In genomic region chr15:69743091-69743490, GRCh38 we compare ENCODE assay signal across 20 cellular contexts.
DNase-seq lines count a peak whose midpoint lies in the region; ATAC-seq and TF ChIP-seq lines count a peak whose summit lies in the region.
"Had no signal": no experiment of that assay in that cellular context is flagged by ENCODE, and none has a peak within 500 bp of the region (broad histone marks: within the 10 kb centered on the region; RNA-seq: fewer than 3 reads in every experiment).

No MANE protein-coding gene starts in this region.

- intact Hi-C loops in activated CD4-positive, alpha-beta T cell treated with anti-CD3 and anti-CD28 coated beads for 36 hours (cut with DNase I, micrococcal nuclease): no loop called here
- intact Hi-C loops in sigmoid colon (cut with DNase I): loop anchor here (5.0 kb wide), 1 partner anchor 354 kb away; the partner anchor contains the start of gene TLE3

- CTCF ChIA-PET in activated CD4-positive, alpha-beta T cell treated with anti-CD3 and anti-CD28 coated beads for 36 hours (lab: Charles Lee): interaction anchor here (0.5 to 3.2 kb wide), 8 partner anchors 14 to 980 kb away, joined by 3 to 11 read pairs (median 4); no protein-coding TSS in a partner anchor
- CTCF ChIA-PET in activated CD4-positive, alpha-beta T cell treated with anti-CD3 and anti-CD28 coated beads, Interleukin-2, amount 10 ng/mL, durations not matched to agents 7 days and 5 days (lab: Charles Lee): interaction anchor here (0.8 to 3.1 kb wide), 9 partner anchors 10 to 281 kb away, joined by 3 to 14 read pairs (median 4); no protein-coding TSS in a partner anchor

- H3K4me1 Mint-ChIP-seq in activated CD4-positive, alpha-beta T cell treated with anti-CD3 and anti-CD28 coated beads for 36 hours: peaks cover 24% of the 10 kb centered on the region
- peaks cover 34% of the 10 kb centered on the region for H3K4me1 Mint-ChIP-seq in activated CD4-positive, alpha-beta T cell treated with anti-CD3 and anti-CD28 coated beads, Interleukin-2, amount 10 ng/mL, durations not matched to agents 7 days and 5 days

- H3K4me3 Mint-ChIP-seq in activated CD4-positive, alpha-beta T cell treated with anti-CD3 and anti-CD28 coated beads for 36 hours: no peak overlapping the region
- no peak overlapping the region for H3K4me3 Mint-ChIP-seq in activated CD4-positive, alpha-beta T cell treated with anti-CD3 and anti-CD28 coated beads, Interleukin-2, amount 10 ng/mL, durations not matched to agents 7 days and 5 days
- H3K4me3 Mint-ChIP-seq: CD4-positive, alpha-beta memory T cell had no signal

- peaks cover 12% of the 10 kb centered on the region for H3K27me3 Mint-ChIP-seq in activated CD4-positive, alpha-beta T cell treated with anti-CD3 and anti-CD28 coated beads for 36 hours
- peaks cover 9% of the 10 kb centered on the region for H3K27me3 Mint-ChIP-seq in activated CD4-positive, alpha-beta T cell treated with anti-CD3 and anti-CD28 coated beads, Interleukin-2, amount 10 ng/mL, durations not matched to agents 7 days and 5 days
- H3K27me3 Mint-ChIP-seq: CD4-positive, alpha-beta memory T cell had no signal

- H3K27ac ChIP-seq in sigmoid colon: peak overlapping the region in 3 of 4 donors; percentile 8 to 56 (median 55)
- H3K27ac ChIP-seq: HL-60, PC-9 had no signal

- TF ChIP-seq POLR2A in sigmoid colon (IDR thresholded peaks at IDR 0.05): no peak

- no peaks in the 10 kb centered on the region for H3K36me3 Mint-ChIP-seq in activated CD4-positive, alpha-beta T cell treated with anti-CD3 and anti-CD28 coated beads for 36 hours (ENCODE audit: low read depth)
- peaks cover 2% of the 10 kb centered on the region for H3K36me3 Mint-ChIP-seq in activated CD4-positive, alpha-beta T cell treated with anti-CD3 and anti-CD28 coated beads, Interleukin-2, amount 10 ng/mL, durations not matched to agents 7 days and 5 days (ENCODE audit: low read depth)
- H3K36me3 Mint-ChIP-seq: CD4-positive, alpha-beta memory T cell had no signal

- no peak overlapping the region for H3K27ac Mint-ChIP-seq in activated CD4-positive, alpha-beta T cell treated with anti-CD3 and anti-CD28 coated beads for 36 hours
- H3K27ac Mint-ChIP-seq in activated CD4-positive, alpha-beta T cell treated with anti-CD3 and anti-CD28 coated beads, Interleukin-2, amount 10 ng/mL, durations not matched to agents 7 days and 5 days: no peak overlapping the region

- no peak for TF ChIP-seq CTCF in choroid plexus epithelial cell (conservative IDR thresholded peaks at IDR 0.05; ENCODE audit: low read depth, low read length)
- no peak for TF ChIP-seq CTCF in sigmoid colon (IDR thresholded peaks at IDR 0.05)

- no peaks in the 10 kb centered on the region for H3K9me3 ChIP-seq in sigmoid colon

- no peaks in the 10 kb centered on the region for H3K36me3 ChIP-seq in sigmoid colon

- no peak for DNase-seq in activated CD4-positive, alpha-beta T cell treated with anti-CD3 and anti-CD28 coated beads for 36 hours
- DNase-seq in activated CD4-positive, alpha-beta T cell treated with anti-CD3 and anti-CD28 coated beads, Interleukin-2, amount 10 ng/mL, durations not matched to agents 7 days and 5 days: no peak
- DNase-seq in RPMI7951 (ENCODE audit: low read depth): peak; percentile 78
- DNase-seq in choroid plexus epithelial cell (ENCODE audit: low read depth): peak; percentile 34
- DNase-seq in sigmoid colon: no peak
- no peak for DNase-seq in H4 (ENCODE audit: low spot score)
- no peak for DNase-seq in mesenteric fat pad (ENCODE audit: low spot score)
- DNase-seq: Calu3; CD4-positive, alpha-beta memory T cell; DMS79; MV-4-11; NCI-H1436; NCI-H2029; NCI-H2171; NCI-H446; NCI-H69; PC-9 had no signal

- no peaks in the 10 kb centered on the region for H3K27me3 ChIP-seq in sigmoid colon

- no peaks in the 10 kb centered on the region for H3K9me3 Mint-ChIP-seq in activated CD4-positive, alpha-beta T cell treated with anti-CD3 and anti-CD28 coated beads for 36 hours (ENCODE audit: low read depth)
- H3K9me3 Mint-ChIP-seq in activated CD4-positive, alpha-beta T cell treated with anti-CD3 and anti-CD28 coated beads, Interleukin-2, amount 10 ng/mL, durations not matched to agents 7 days and 5 days: peaks cover 22% of the 10 kb centered on the region

- 90 to 92% methylated on average over 1 of the region's 1 CpG for WGBS in sigmoid colon, 2 donors

- H3K4me3 ChIP-seq in choroid plexus epithelial cell (ENCODE audit: low read depth, low read length) (no peak overlapping the region), sigmoid colon (no peak overlapping the region)
- H3K4me3 ChIP-seq: PC-9 had no signal

- ATAC-seq in activated CD4-positive, alpha-beta T cell treated with anti-CD3 and anti-CD28 coated beads for 36 hours: peak; percentile 83
- ATAC-seq in HG03095 (IDR thresholded peaks at IDR 0.05; ENCODE audit: unreplicated experiment): no peak
- ATAC-seq: HCT116 had no signal

- POLR2A ChIA-PET in activated CD4-positive, alpha-beta T cell treated with anti-CD3 and anti-CD28 coated beads for 36 hours (lab: Charles Lee): interaction anchor here (1.2 kb wide), 1 partner anchor 13 kb away, joined by 6 read pairs; no protein-coding TSS in a partner anchor
- POLR2A ChIA-PET in activated CD4-positive, alpha-beta T cell treated with anti-CD3 and anti-CD28 coated beads, Interleukin-2, amount 10 ng/mL, durations not matched to agents 7 days and 5 days (lab: Charles Lee): interaction anchor here (0.9 kb wide), 1 partner anchor 18 kb away, joined by 8 read pairs; no protein-coding TSS in a partner anchor

- no peak for TF ChIP-seq EP300 in sigmoid colon (IDR thresholded peaks at IDR 0.05)

- peaks cover 0 to 17% (median 12%) of the 10 kb centered on the region in 4 donors for H3K4me1 ChIP-seq in sigmoid colon

Comparison
In these comparisons a context has a peak if more than half of its experiments do, and no peak if none do; other contexts are left out.
1. DNase-seq: peak in RPMI7951 (single experiment) and choroid plexus epithelial cell (single experiment); none in activated CD4-positive, alpha-beta T cell treated with anti-CD3 and anti-CD28 coated beads for 36 hours (single experiment), activated CD4-positive, alpha-beta T cell treated with anti-CD3 and anti-CD28 coated beads, Interleukin-2, amount 10 ng/mL, durations not matched to agents 7 days and 5 days (single experiment), sigmoid colon (single experiment), H4 (single experiment) and mesenteric fat pad (single experiment).